8 cellular contexts compared by ENCODE assay signal in the genomic region with DNA sequence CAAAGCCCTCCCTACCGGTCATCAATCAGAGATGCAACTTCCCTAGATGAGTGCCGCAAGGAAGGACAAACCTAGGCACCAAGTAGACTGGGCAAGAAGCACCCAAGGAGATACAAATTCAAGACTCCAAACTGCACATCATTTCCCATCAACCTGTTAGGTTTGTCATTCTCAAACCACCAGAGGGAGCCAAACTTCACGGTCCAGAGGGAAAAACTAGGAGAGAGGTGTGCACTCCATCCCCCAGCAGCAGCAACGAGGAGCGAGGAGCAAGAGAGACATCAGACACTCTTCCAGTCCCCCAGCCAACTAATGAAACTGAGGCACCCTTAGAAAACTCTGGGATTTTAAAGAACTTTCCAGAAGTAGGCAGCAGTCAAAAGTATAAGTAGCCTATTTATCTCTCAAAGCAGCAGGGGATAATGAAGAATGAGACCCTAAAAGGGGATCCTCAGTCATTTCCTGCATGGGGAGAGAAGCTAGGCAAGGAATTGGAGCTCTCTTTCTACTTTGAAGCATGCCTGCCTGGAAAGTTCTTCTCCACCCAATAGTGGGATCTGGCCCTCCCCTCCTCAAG. TPM values are rescaled to one million over a fixed set of nuclear protein-coding genes. Genes with fewer than 3 reads are reported as not detected.
A peak's percentile ranks its signal among the peaks of the same experiment; 100 is the strongest.
DNase-seq lines count a peak whose midpoint lies in the region; ATAC-seq and TF ChIP-seq lines count a peak whose summit lies in the region.

No MANE protein-coding gene starts in this region.

- H3K27ac ChIP-seq in Karpas-422 (ENCODE audit: low read length) (no peak overlapping the region), Panc1 (ENCODE audit: low read length) (no peak overlapping the region), ovary (no peak overlapping the region), aorta (ENCODE audit: low read depth in 1 of 2, low read length in 2 of 2) (no peak overlapping the region)

- H3K27me3 ChIP-seq in Karpas-422 (ENCODE audit: low read length), result no peaks in the 10 kb centered on the region
- H3K27me3 ChIP-seq in Panc1 (ENCODE audit: control insufficient read depth, insufficient read depth, low read length), result no peaks in the 10 kb centered on the region; the same call in 1 of the 2 replicates
- H3K27me3 ChIP-seq in ovary, result no peaks in the 10 kb centered on the region
- no peaks in the 10 kb centered on the region for H3K27me3 ChIP-seq in aorta (ENCODE audit: control insufficient read depth in 1 of 2, insufficient read depth in 2 of 2, low read length in 1 of 2)

- peak overlapping the region; percentile 15 to 43 for H3K4me3 Mint-ChIP-seq in activated T-cell treated with anti-CD3 and anti-CD28 coated beads, Interleukin-2, amount 50 U/mL, for 72 hours

- no peaks in the 10 kb centered on the region for H3K9me3 Mint-ChIP-seq in activated T-cell treated with anti-CD3 and anti-CD28 coated beads, Interleukin-2, amount 50 U/mL, for 72 hours

- BruUV-seq in Panc1 (replicated peaks; lab: Mats Ljungman, UMichigan), result no TSS peak

- no peak for TF ChIP-seq EP300 in ovary (IDR thresholded peaks at IDR 0.05)

- WGBS in ovary, 3 donors, result 9 to 13% (median 9%) methylated on average over 5 of the region's 5 CpGs
- WGBS in aorta, 2 donors, result 13 to 14% methylated on average over 5 of the region's 5 CpGs

- H3K4me1 ChIP-seq in Karpas-422 (ENCODE audit: low read length) (peaks cover 8% of the 10 kb centered on the region), Panc1 (ENCODE audit: control insufficient read depth, insufficient read depth, low read length) (0 out of 2 replicates have a peak, but pooled peaks cover 4% of the 10 kb centered on the region), ovary (ENCODE audit: insufficient read depth) (no peaks in the 10 kb centered on the region), aorta (ENCODE audit: control insufficient read depth in 1 of 2, insufficient read depth in 2 of 2, low read length in 2 of 2) (no peaks in the 10 kb centered on the region)

- intact Hi-C loops in Panc1 (cut with micrococcal nuclease; ENCODE audit: unreplicated experiment) (no loop called here), ovary (cut with DNase I) (loop anchor here in 1 of 4 donors (10.0 kb wide), 2 partner anchors 47 to 103 kb away; no protein-coding TSS in a partner anchor), aorta (cut with DNase I) (loop anchor here (2.0 to 10.0 kb wide), 4 partner anchors 106 to 303 kb away; no protein-coding TSS in a partner anchor)

- TF ChIP-seq CTCF in Panc1 (IDR thresholded peaks at IDR 0.05) (peak; percentile 89), fibroblast of villous mesenchyme (IDR thresholded peaks at IDR 0.05; ENCODE audit: insufficient read depth, low read depth, low read length) (peak; percentile 82), ovary (IDR thresholded peaks at IDR 0.05) (peak; percentile 34 to 45 (median 44))

- no peaks in the 10 kb centered on the region for H3K9me2 ChIP-seq in Karpas-422 (replicated peaks; ENCODE audit: insufficient read depth, low read length)

- H3K27me3 Mint-ChIP-seq in activated T-cell treated with anti-CD3 and anti-CD28 coated beads, Interleukin-2, amount 50 U/mL, for 72 hours (ENCODE audit: low read depth), result peaks cover 10% of the 10 kb centered on the region

- no peaks in the 10 kb centered on the region for H3K36me3 Mint-ChIP-seq in activated T-cell treated with anti-CD3 and anti-CD28 coated beads, Interleukin-2, amount 50 U/mL, for 72 hours (ENCODE audit: insufficient read depth in 2 of 2)

- H3K4me1 Mint-ChIP-seq in activated T-cell treated with anti-CD3 and anti-CD28 coated beads, Interleukin-2, amount 50 U/mL, for 72 hours (ENCODE audit: low read depth), result peaks cover 41% of the 10 kb centered on the region

- TF ChIP-seq POLR2A in ovary (IDR thresholded peaks at IDR 0.05), result no peak

- ATAC-seq in Panc1, result peak; percentile 95
- ATAC-seq in activated T-cell treated with anti-CD3 and anti-CD28 coated beads, Interleukin-2, amount 50 U/mL, for 72 hours (replicated peaks in 1 of 2), result peak; percentile 70 to 80
- peak; percentile 43 for ATAC-seq in aorta (ENCODE audit: low FRiP score)

- H3K9me3 ChIP-seq in Karpas-422 (ENCODE audit: low read length), result no peaks in the 10 kb centered on the region
- no peaks in the 10 kb centered on the region for H3K9me3 ChIP-seq in Panc1 (ENCODE audit: control insufficient read depth, insufficient read depth, low read depth, low read length)
- H3K9me3 ChIP-seq in ovary, result no peaks in the 10 kb centered on the region
- H3K9me3 ChIP-seq in aorta (ENCODE audit: control insufficient read depth, low read length), result no peaks in the 10 kb centered on the region

- POLR2A ChIA-PET in Panc1 (lab: Charles Lee), result no interaction called here

- H3K4me3 ChIP-seq in Karpas-422 (ENCODE audit: low read length) (no peak overlapping the region), Panc1 (ENCODE audit: low read depth in 2 of 2, low read length in 2 of 2) (no peak overlapping the region), fibroblast of villous mesenchyme (ENCODE audit: low read depth, low read length) (no peak overlapping the region), ovary (no peak overlapping the region), aorta (ENCODE audit: low read length in 2 of 2) (no peak overlapping the region)

- in situ Hi-C loops in Panc1 (cut with HindIII; ENCODE audit: low pct_unique_long_range_greater_than_20kb, low sequenced_read_pairs), result no loop called here

- no peaks in the 10 kb centered on the region for H3K79me2 ChIP-seq in Karpas-422 (ENCODE audit: low read length)

- H4K20me1 ChIP-seq in Karpas-422 (ENCODE audit: insufficient read depth, low read depth, low read length), result no peaks in the 10 kb centered on the region

- no peak overlapping the region for H3K9ac ChIP-seq in Karpas-422 (ENCODE audit: low read length)

- 0 out of 2 replicates have a peak overlapping the region, but pooled peaks have one; percentile 30 for H2AFZ ChIP-seq in Karpas-422 (ENCODE audit: low read length)

- H3K4me2 ChIP-seq in Karpas-422 (ENCODE audit: low read depth, low read length, poor library complexity, severe bottlenecking), result no peak overlapping the region

- no peak overlapping the region for H3K27ac Mint-ChIP-seq in activated T-cell treated with anti-CD3 and anti-CD28 coated beads, Interleukin-2, amount 50 U/mL, for 72 hours

- CTCF ChIA-PET in Panc1 (lab: Charles Lee), result no interaction called here

- DNase-seq in activated CD4-positive, alpha-beta T cell treated with anti-CD3 and anti-CD28 coated beads for 24 hours (ENCODE audit: low read depth in 2 of 2), result peak; percentile 35 to 48
- no peak for DNase-seq in activated CD4-positive, alpha-beta T cell treated with anti-CD3 and anti-CD28 coated beads for 1 hour
- DNase-seq in Karpas-422, result peak; percentile 87
- DNase-seq in Panc1 (ENCODE audit: low read depth, low spot score), result no peak
- DNase-seq in activated T-cell treated with anti-CD3 and anti-CD28 coated beads, Interleukin-2, amount 50 U/mL, for 72 hours, result peak; percentile 61 to 67
- DNase-seq in fibroblast of villous mesenchyme (ENCODE audit: low read depth), result peak; percentile 70
- DNase-seq in ovary, result peak in 4 of 5 donors; percentile 36 to 63 (median 42)
- DNase-seq in aorta, result no peak

- H3K36me3 ChIP-seq in Karpas-422 (ENCODE audit: insufficient read depth, low read length) (no peaks in the 10 kb centered on the region), Panc1 (ENCODE audit: control insufficient read depth, insufficient read depth, low read length) (no peaks in the 10 kb centered on the region), ovary (no peaks in the 10 kb centered on the region), aorta (ENCODE audit: control insufficient read depth in 1 of 2, insufficient read depth in 2 of 2, low read length in 1 of 2) (no peaks in the 10 kb centered on the region)

RNA-seq across cellular contexts. Expression of a gene that starts 37.0 kb away (rescaled TPM):
- 1.5 and 1.7 TPM in 2 replicates for total RNA-seq in Karpas-422 (2014; rRNA removed; shearing (Covaris generic); ENCODE audit: low replicate concordance)
- total RNA-seq in Panc1 (2021; ENCODE audit: unreplicated experiment) (24.9 TPM), fibroblast of villous mesenchyme (12.2 and 22.9 TPM in 2 replicates), ovary (1 to 10 TPM; 4.6 to 9.3 (median 7.5) TPM), aorta (100 to 1,000 TPM in 1 of 2 donors, 10 to 100 TPM in 1; 28.1 to 104 TPM)
- polyA plus RNA-seq in Panc1 (2012; ENCODE audit: insufficient read length), result 5.7 TPM
- total RNA-seq in activated T-cell treated with anti-CD3 and anti-CD28 coated beads, Interleukin-2, amount 50 U/mL, for 72 hours, result 1 to 10 TPM; 5.6 to 8.0 TPM
- polyA plus RNA-seq in ovary (1 to 10 TPM; 1.8 to 3.5 TPM), aorta (10 to 100 TPM in 1 of 2 donors, 1 to 10 TPM in 1; 3.6 to 24.3 TPM)

RNA-seq across cellular contexts. Expression of a gene that starts 52.2 kb away (rescaled TPM):
- total RNA-seq in Karpas-422 (2014; rRNA removed; shearing (Covaris generic); ENCODE audit: low replicate concordance), result 327 and 334 TPM in 2 replicates
- total RNA-seq in Panc1 (2021; ENCODE audit: unreplicated experiment) (503 TPM), fibroblast of villous mesenchyme (460 and 702 TPM in 2 replicates), ovary (100 to 1,000 TPM; 217 to 777 (median 442) TPM), aorta (100 to 1,000 TPM; 641 to 818 TPM)
- 275 TPM for polyA plus RNA-seq in Panc1 (2012; ENCODE audit: insufficient read length)
- 100 to 1,000 TPM; 416 to 532 TPM for total RNA-seq in activated T-cell treated with anti-CD3 and anti-CD28 coated beads, Interleukin-2, amount 50 U/mL, for 72 hours
- polyA plus RNA-seq in ovary (100 to 1,000 TPM; 326 to 626 TPM), aorta (100 to 1,000 TPM; 458 to 512 TPM)

Comparison
In these comparisons a context has a peak if more than half of its experiments do, and no peak if none do; other contexts are left out.
1. DNase-seq: peak in activated CD4-positive, alpha-beta T cell treated with anti-CD3 and anti-CD28 coated beads for 24 hours (2 of 2), Karpas-422 (single experiment), activated T-cell treated with anti-CD3 and anti-CD28 coated beads, Interleukin-2, amount 50 U/mL, for 72 hours (2 of 2), fibroblast of villous mesenchyme (single experiment) and ovary (4 of 5); none in activated CD4-positive, alpha-beta T cell treated with anti-CD3 and anti-CD28 coated beads for 1 hour (single experiment), Panc1 (single experiment) and aorta (0 of 2).
2. ATAC-seq: peak in every context shown above with its lines; median percentile 95 in Panc1; 75 in activated T-cell treated with anti-CD3 and anti-CD28 coated beads, Interleukin-2, amount 50 U/mL, for 72 hours; 43 in aorta.
3. Peak in every context shown above with its lines, with median percentiles within 50 percentile points of each other: CTCF ChIP-seq.